Comparison of ENCODE assay signal across 28 cellular contexts in the genomic region with DNA sequence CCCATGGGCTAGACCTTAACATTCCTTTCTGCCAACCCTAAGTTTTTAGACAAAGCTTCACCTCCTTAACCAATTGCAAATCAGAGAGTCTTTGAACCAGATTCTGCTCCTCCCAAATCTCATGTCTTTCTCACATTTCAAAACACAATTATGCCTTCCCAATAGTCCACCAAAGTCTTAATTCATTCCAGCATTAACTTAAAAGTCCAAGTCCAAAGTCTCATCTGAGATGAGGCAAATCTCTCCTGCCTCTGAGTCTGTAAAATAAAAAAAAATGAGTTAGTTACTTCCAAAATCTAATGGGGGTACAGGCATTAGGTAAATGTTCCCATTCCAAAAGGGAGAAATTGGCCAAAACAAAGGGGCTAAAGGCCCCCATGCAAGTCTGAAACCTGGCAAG.
"Had no signal": no experiment of that assay in that cellular context is flagged by ENCODE, and none has a peak within 500 bp of the region (broad histone marks: within the 10 kb centered on the region; RNA-seq: fewer than 3 reads in every experiment).

No MANE protein-coding gene starts in this region.

- H3K4me3 ChIP-seq: stomach, suprapubic skin, testis, thoracic aorta, thyroid gland, tibial artery, tibial nerve, transverse colon, upper lobe of left lung, upper lobe of right lung, uterus, vagina had no signal

- H3K4me3 Mint-ChIP-seq: stimulated activated effector memory CD8-positive, alpha-beta T cell treated with anti-CD3 and anti-CD28 coated beads, Interleukin-12 subunit alpha, Interleukin-12 subunit beta, amount 100 ng/mL, for 72 hours; stimulated activated memory B cell treated with anti-CD40 and anti-IgM and Interleukin-4, amounts not matched to agents 10 μg/mL and 1 μg/mL and 100 μg/mL, for 72 hours; stimulated activated naive B cell treated with anti-CD40 and anti-IgM and Interleukin-4, amounts not matched to agents 10 μg/mL and 1 μg/mL and 100 μg/mL, for 72 hours; stimulated activated naive CD8-positive, alpha-beta T cell treated with anti-CD3 and anti-CD28 coated beads, Interleukin-15, amount 100 ng/mL, for 72 hours; stimulated activated naive CD8-positive, alpha-beta T cell treated with anti-CD3 and anti-CD28 coated beads, Interleukin-15, Interleukin-2, amounts not matched to agents 100 ng/mL and 50 ng/mL, for 24 hours; type B pancreatic cell had no signal

- H3K27me3 ChIP-seq: stomach, suprapubic skin, testis, thyroid gland, tibial artery, tibial nerve, transverse colon, upper lobe of left lung, upper lobe of right lung, uterus, vagina had no signal

- H3K27ac Mint-ChIP-seq: stimulated activated effector memory CD8-positive, alpha-beta T cell treated with anti-CD3 and anti-CD28 coated beads, Interleukin-12 subunit alpha, Interleukin-12 subunit beta, amount 100 ng/mL, for 72 hours; stimulated activated memory B cell treated with anti-CD40 and anti-IgM and Interleukin-4, amounts not matched to agents 10 μg/mL and 1 μg/mL and 100 μg/mL, for 72 hours; stimulated activated naive B cell treated with anti-CD40 and anti-IgM and Interleukin-4, amounts not matched to agents 10 μg/mL and 1 μg/mL and 100 μg/mL, for 72 hours; stimulated activated naive CD8-positive, alpha-beta T cell treated with anti-CD3 and anti-CD28 coated beads, Interleukin-15, amount 100 ng/mL, for 72 hours; stimulated activated naive CD8-positive, alpha-beta T cell treated with anti-CD3 and anti-CD28 coated beads, Interleukin-15, Interleukin-2, amounts not matched to agents 100 ng/mL and 50 ng/mL, for 24 hours; type B pancreatic cell had no signal

- DNase-seq: stimulated activated CD4-positive, alpha-beta T cell treated with anti-CD3 and anti-CD28 coated beads, Interleukin-2, amount 100 ng/mL, for 48 hours; stimulated activated CD4-positive, alpha-beta T cell treated with anti-CD3 and anti-CD28 coated beads, Interleukin-4, amount 100 ng/mL, for 1 hour; stimulated activated CD4-positive, alpha-beta T cell treated with anti-CD3 and anti-CD28 coated beads, Interleukin-4, amount 100 ng/mL, for 24 hours; stimulated activated CD4-positive, alpha-beta T cell treated with anti-CD3 and anti-CD28 coated beads, Interleukin-4, amount 100 ng/mL, for 4 hours; stimulated activated CD8-positive, alpha-beta memory T cell treated with anti-CD3 and anti-CD28 coated beads, Interleukin-4, amount 100 ng/mL, for 48 hours; stimulated activated naive B cell treated with anti-CD40 and anti-IgM and Interleukin-4, amounts not matched to agents 10 μg/mL and 1 μg/mL and 100 μg/mL, for 72 hours; stimulated activated naive CD4-positive, alpha-beta T cell; stimulated activated naive CD4-positive, alpha-beta T cell treated with Interleukin-2 at 50 U/mL for 16 hours; stimulated activated naive CD8-positive, alpha-beta T cell treated with anti-CD3 and anti-CD28 coated beads, Interleukin-15, amount 100 ng/mL, for 72 hours; stimulated activated naive CD8-positive, alpha-beta T cell treated with anti-CD3 and anti-CD28 coated beads, Interleukin-15, Interleukin-2, amounts not matched to agents 100 U/mL and 50 U/mL, for 24 hours; stomach; substantia nigra; testis; thyroid gland; tibial artery; transverse colon; trophoblast cell; upper lobe of left lung; upper lobe of right lung; uterus had no signal

- ATAC-seq: stimulated activated effector memory CD8-positive, alpha-beta T cell treated with anti-CD3 and anti-CD28 coated beads, Interleukin-12 subunit alpha, Interleukin-12 subunit beta, amount 100 ng/mL, for 72 hours; stimulated activated memory B cell treated with anti-CD40 and anti-IgM and Interleukin-4, amounts not matched to agents 10 μg/mL and 1 μg/mL and 100 μg/mL, for 72 hours; stimulated activated naive B cell treated with anti-CD40 and anti-IgM and Interleukin-4, amounts not matched to agents 10 μg/mL and 1 μg/mL and 100 μg/mL, for 72 hours; stimulated activated naive CD8-positive, alpha-beta T cell treated with anti-CD3 and anti-CD28 coated beads, Interleukin-15, amount 100 ng/mL, for 72 hours; stimulated activated naive CD8-positive, alpha-beta T cell treated with anti-CD3 and anti-CD28 coated beads, Interleukin-15, Interleukin-2, amounts not matched to agents 100 U/mL and 50 U/mL, for 24 hours; upper lobe of right lung had no signal

- H3K9me3 ChIP-seq: stomach, suprapubic skin, testis, thoracic aorta, thyroid gland, tibial artery, tibial nerve, transverse colon, upper lobe of left lung, upper lobe of right lung, uterus, vagina had no signal

- H3K27ac ChIP-seq: stomach, suprapubic skin, testis, thoracic aorta, thyroid gland, tibial artery, tibial nerve, transverse colon, upper lobe of left lung, upper lobe of right lung, uterus, vagina had no signal

- H3K9me3 Mint-ChIP-seq: stimulated activated naive CD8-positive, alpha-beta T cell treated with anti-CD3 and anti-CD28 coated beads, Interleukin-15, amount 100 ng/mL, for 72 hours; stimulated activated naive CD8-positive, alpha-beta T cell treated with anti-CD3 and anti-CD28 coated beads, Interleukin-15, Interleukin-2, amounts not matched to agents 100 ng/mL and 50 ng/mL, for 24 hours had no signal

- H3K36me3 Mint-ChIP-seq: stimulated activated effector memory CD8-positive, alpha-beta T cell treated with anti-CD3 and anti-CD28 coated beads, Interleukin-12 subunit alpha, Interleukin-12 subunit beta, amount 100 ng/mL, for 72 hours; stimulated activated memory B cell treated with anti-CD40 and anti-IgM and Interleukin-4, amounts not matched to agents 10 μg/mL and 1 μg/mL and 100 μg/mL, for 72 hours; type B pancreatic cell had no signal

- H3K4me1 ChIP-seq: stomach, suprapubic skin, testis, thyroid gland, tibial artery, tibial nerve, transverse colon, upper lobe of left lung, upper lobe of right lung, uterus, vagina had no signal

- H3K36me3 ChIP-seq: stomach, suprapubic skin, thoracic aorta, thyroid gland, tibial artery, tibial nerve, transverse colon, upper lobe of left lung, upper lobe of right lung, uterus, vagina had no signal

- H3K27me3 Mint-ChIP-seq: stimulated activated memory B cell treated with anti-CD40 and anti-IgM and Interleukin-4, amounts not matched to agents 10 μg/mL and 1 μg/mL and 100 μg/mL, for 72 hours; stimulated activated naive B cell treated with anti-CD40 and anti-IgM and Interleukin-4, amounts not matched to agents 10 μg/mL and 1 μg/mL and 100 μg/mL, for 72 hours had no signal

- H3K4me1 Mint-ChIP-seq: stimulated activated effector memory CD8-positive, alpha-beta T cell treated with anti-CD3 and anti-CD28 coated beads, Interleukin-12 subunit alpha, Interleukin-12 subunit beta, amount 100 ng/mL, for 72 hours; stimulated activated memory B cell treated with anti-CD40 and anti-IgM and Interleukin-4, amounts not matched to agents 10 μg/mL and 1 μg/mL and 100 μg/mL, for 72 hours; stimulated activated naive B cell treated with anti-CD40 and anti-IgM and Interleukin-4, amounts not matched to agents 10 μg/mL and 1 μg/mL and 100 μg/mL, for 72 hours; stimulated activated naive CD8-positive, alpha-beta T cell treated with anti-CD3 and anti-CD28 coated beads, Interleukin-15, amount 100 ng/mL, for 72 hours had no signal
